ENCODE assay signal across 21 cellular contexts in genomic region chr4:4941741-4942140, GRCh38.
"Had no signal": no experiment of that assay in that cellular context is flagged by ENCODE, and none has a peak within 500 bp of the region (broad histone marks: within the 10 kb centered on the region; RNA-seq: fewer than 3 reads in every experiment).

No MANE protein-coding gene starts in this region.

- H3K4me3 ChIP-seq: coronary artery, lower lobe of right lung, mucosa of descending colon, sigmoid colon, testis had no signal

- DNase-seq: activated CD4-positive, alpha-beta T cell treated with anti-CD3 and anti-CD28 coated beads, Interleukin-2, amount 50 U/mL, for 4 hours; activated effector memory CD4-positive, alpha-beta T cell treated with Interleukin-2 at 50 U/mL for 16 hours; activated naive CD4-positive, alpha-beta T cell treated with anti-CD3 and anti-CD28 coated beads, Interleukin-2, amount 10 ng/mL, durations not matched to agents 7 days and 5 days; activated T-cell treated with anti-CD3 and anti-CD28 coated beads, Interleukin-2, amount 50 U/mL, for 72 hours; amygdala; cerebellar nuclear complex; kidney; lower lobe of right lung; mesendoderm; mucosa of descending colon; occipital lobe; sigmoid colon; stimulated activated CD4-positive, alpha-beta T cell treated with anti-CD3 and anti-CD28 coated beads, Interleukin-2, amount 100 ng/mL, for 48 hours; stimulated activated CD8-positive, alpha-beta memory T cell treated with anti-CD3 and anti-CD28 coated beads, Interleukin-4, amount 100 ng/mL, for 48 hours; stimulated activated naive CD4-positive, alpha-beta T cell; T-helper 1 cell; testis had no signal

- H3K36me3 Mint-ChIP-seq: activated naive CD4-positive, alpha-beta T cell treated with anti-CD3 and anti-CD28 coated beads, Interleukin-2, amount 10 ng/mL, durations not matched to agents 7 days and 5 days; type B pancreatic cell had no signal

- H3K9me3 ChIP-seq: lower lobe of right lung, mucosa of descending colon, sigmoid colon, testis had no signal

- H3K4me3 Mint-ChIP-seq: activated naive CD4-positive, alpha-beta T cell treated with anti-CD3 and anti-CD28 coated beads, Interleukin-2, amount 10 ng/mL, durations not matched to agents 7 days and 5 days; activated T-cell treated with anti-CD3 and anti-CD28 coated beads, Interleukin-2, amount 50 U/mL, for 72 hours; neural crest cell; type B pancreatic cell had no signal

- H3K36me3 ChIP-seq: lower lobe of right lung, sigmoid colon had no signal

- H3K9me3 Mint-ChIP-seq: activated naive CD4-positive, alpha-beta T cell treated with anti-CD3 and anti-CD28 coated beads, Interleukin-2, amount 10 ng/mL, durations not matched to agents 7 days and 5 days; neural crest cell had no signal

- H3K27ac ChIP-seq: coronary artery, epithelial cell of prostate, lower lobe of right lung, sigmoid colon, testis had no signal

- H3K4me1 ChIP-seq: lower lobe of right lung, sigmoid colon, testis had no signal

- H3K27ac Mint-ChIP-seq: activated naive CD4-positive, alpha-beta T cell treated with anti-CD3 and anti-CD28 coated beads, Interleukin-2, amount 10 ng/mL, durations not matched to agents 7 days and 5 days; activated T-cell treated with anti-CD3 and anti-CD28 coated beads, Interleukin-2, amount 50 U/mL, for 72 hours; type B pancreatic cell had no signal

- H3K27me3 ChIP-seq: sigmoid colon, testis had no signal
